ENCODE assay signal across 1 cellular context in the genomic region with DNA sequence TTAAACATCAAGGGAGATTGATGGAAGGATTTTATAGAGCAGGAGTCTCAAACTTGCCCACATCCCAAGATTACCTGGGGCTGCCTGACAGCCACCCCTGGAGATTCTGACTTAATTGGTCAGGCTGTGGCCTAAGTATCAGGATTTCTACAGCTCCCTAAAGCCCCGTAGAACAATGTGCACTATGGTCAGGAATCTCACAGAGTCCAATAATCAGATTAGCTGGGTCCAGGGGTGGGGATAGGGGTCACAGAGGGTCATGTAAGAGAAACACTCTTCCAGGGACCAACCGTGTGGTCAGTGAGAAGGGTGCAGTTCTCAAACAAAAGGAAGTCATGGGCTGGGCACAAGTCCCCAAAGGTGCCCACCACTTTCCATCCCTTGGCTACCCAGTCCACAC.
TF ChIP-seq lines count a peak whose summit lies in the region.

No MANE protein-coding gene starts in this region.

TF ChIP-seq in HepG2, 621 proteins besides CTCF, POLR2A, EP300 and RAD21 (continued from another document):
- TF ChIP-seq HNF4G (IDR thresholded peaks at IDR 0.05; ENCODE audit: borderline replicate concordance, low read depth, low read length), result 0 out of 2 replicates have a peak, but pooled peaks have one; percentile 17
- TF ChIP-seq HNF4G (CRISPR knock-in tag; IDR thresholded peaks at IDR 0.05; ENCODE audit: borderline replicate concordance, low read depth), result no peak
- TF ChIP-seq NR2F2 (IDR thresholded peaks at IDR 0.05; ENCODE audit: borderline replicate concordance, low read depth), result no peak
- TF ChIP-seq, protein P1, sequence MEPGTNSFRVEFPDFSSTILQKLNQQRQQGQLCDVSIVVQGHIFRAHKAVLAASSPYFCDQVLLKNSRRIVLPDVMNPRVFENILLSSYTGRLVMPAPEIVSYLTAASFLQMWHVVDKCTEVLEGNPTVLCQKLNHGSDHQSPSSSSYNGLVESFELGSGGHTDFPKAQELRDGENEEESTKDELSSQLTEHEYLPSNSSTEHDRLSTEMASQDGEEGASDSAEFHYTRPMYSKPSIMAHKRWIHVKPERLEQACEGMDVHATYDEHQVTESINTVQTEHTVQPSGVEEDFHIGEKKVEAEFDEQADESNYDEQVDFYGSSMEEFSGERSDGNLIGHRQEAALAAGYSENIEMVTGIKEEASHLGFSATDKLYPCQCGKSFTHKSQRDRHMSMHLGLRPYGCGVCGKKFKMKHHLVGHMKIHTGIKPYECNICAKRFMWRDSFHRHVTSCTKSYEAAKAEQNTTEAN (CRISPR knock-in tag; conservative IDR thresholded peaks at IDR 0.05), result no peak
- TF ChIP-seq HNF4A (CRISPR knock-in tag; IDR thresholded peaks at IDR 0.05), result peak; percentile 57; the same call in 1 of the 2 replicates
